18 cellular contexts compared by ENCODE assay signal in the genomic region with DNA sequence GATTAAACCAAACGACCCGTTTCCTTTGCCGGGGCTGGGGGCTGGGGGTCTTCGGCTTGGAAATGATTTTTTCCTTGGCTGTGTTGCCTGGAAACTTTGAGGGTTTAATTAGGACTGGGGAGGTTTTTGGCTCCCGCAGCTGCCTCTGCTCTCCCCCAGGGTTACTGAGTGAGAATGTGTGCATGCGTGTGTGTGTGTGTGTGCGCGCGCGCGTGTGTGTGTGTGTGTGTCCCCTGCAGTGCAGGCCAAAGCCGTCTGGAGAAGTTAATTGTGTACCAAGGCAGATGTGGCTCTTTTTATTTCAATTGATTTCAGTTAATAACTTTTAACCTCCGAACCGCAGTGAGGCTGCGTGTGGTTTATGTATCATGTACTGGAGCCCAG.
A peak's percentile ranks its signal among the peaks of the same experiment; 100 is the strongest.
DNase-seq lines count a peak whose midpoint lies in the region; ATAC-seq and TF ChIP-seq lines count a peak whose summit lies in the region.
"Had no signal": no experiment of that assay in that cellular context is flagged by ENCODE, and none has a peak within 500 bp of the region (broad histone marks: within the 10 kb centered on the region; RNA-seq: fewer than 3 reads in every experiment).

No MANE protein-coding gene starts in this region.

- H3K27ac ChIP-seq in endodermal cell (ENCODE audit: low read depth, low read length) = peak overlapping the region; percentile 91
- H3K27ac ChIP-seq: HL-60, suprapubic skin had no signal

- peak; percentile 62 for ATAC-seq in Right ventricle myocardium superior (ENCODE audit: poor library complexity)
- no peak for ATAC-seq in HG03097 (IDR thresholded peaks at IDR 0.05; ENCODE audit: low FRiP score, unreplicated experiment)
- no peak for ATAC-seq in HG03135 (IDR thresholded peaks at IDR 0.05; ENCODE audit: unreplicated experiment)

- intact Hi-C loops in Right ventricle myocardium superior (cut with DNase I) = loop anchor here (10.0 kb wide), 1 partner anchor 105 kb away; no protein-coding TSS in a partner anchor
- intact Hi-C loops in cardiac septum (cut with DNase I) = loop anchor here (5.0 kb wide), 1 partner anchor 97 kb away; no protein-coding TSS in a partner anchor

- H3K9me3 Mint-ChIP-seq in endodermal cell (no peaks in the 10 kb centered on the region), neural crest cell (no peaks in the 10 kb centered on the region)
- H3K9me3 Mint-ChIP-seq: activated B cell treated with CpG ODN at 0.5 μM for 24 hours; activated naive CD8-positive, alpha-beta T cell treated with anti-CD3 and anti-CD28 coated beads, Interleukin-2, amount 10 ng/mL, durations not matched to agents 7 days and 5 days; naive B cell had no signal

- no peaks in the 10 kb centered on the region for H3K9me3 ChIP-seq in endodermal cell (ENCODE audit: control insufficient read depth, low read length)
- H3K9me3 ChIP-seq: A549, suprapubic skin had no signal

- no peaks in the 10 kb centered on the region for H3K36me3 ChIP-seq in endodermal cell (ENCODE audit: control insufficient read depth, insufficient read depth, low read length)
- H3K36me3 ChIP-seq: suprapubic skin had no signal

- H3K27me3 Mint-ChIP-seq in endodermal cell (ENCODE audit: insufficient read depth) (no peaks in the 10 kb centered on the region), neural crest cell (ENCODE audit: low read depth) (peaks cover 5% of the 10 kb centered on the region)

- peak; percentile 49 for DNase-seq in Right ventricle myocardium superior
- no peak for DNase-seq in cardiac septum (ENCODE audit: low spot score)
- DNase-seq in endodermal cell = no peak
- DNase-seq in neural crest cell (ENCODE audit: low read depth, low spot score) = peak; percentile 6
- no peak for DNase-seq in LoVo (ENCODE audit: low spot score)
- DNase-seq in SW480 (ENCODE audit: low spot score) = no peak
- DNase-seq: activated B cell treated with CpG ODN at 0.5 μM for 24 hours, aorta, cortex of kidney had no signal

- WGBS in endodermal cell (ENCODE audit: insufficient coverage in 1 of 2, insufficient read length in 1 of 2), 2 experiments = 69 to 74% methylated on average over 7 to 15 of the region's 15 CpGs

- H3K36me3 Mint-ChIP-seq in endodermal cell (ENCODE audit: low read depth) (no peaks in the 10 kb centered on the region), neural crest cell (ENCODE audit: low read depth) (no peaks in the 10 kb centered on the region)
- H3K36me3 Mint-ChIP-seq: activated CD8-positive, alpha-beta memory T cell treated with anti-CD3 and anti-CD28 coated beads, Interleukin-2, amount 10 ng/mL, durations not matched to agents 7 days and 5 days; activated naive CD8-positive, alpha-beta T cell treated with anti-CD3 and anti-CD28 coated beads, Interleukin-2, amount 10 ng/mL, durations not matched to agents 7 days and 5 days; naive B cell had no signal

- H3K4me3 ChIP-seq in endodermal cell (ENCODE audit: low read length) = no peak overlapping the region
- H3K4me3 ChIP-seq: A549, smooth muscle cell, suprapubic skin had no signal

- H3K27ac Mint-ChIP-seq in endodermal cell (no peak overlapping the region), neural crest cell (ENCODE audit: unreplicated experiment) (no peak overlapping the region)
- H3K27ac Mint-ChIP-seq: activated B cell treated with CpG ODN at 0.5 μM for 24 hours; activated CD8-positive, alpha-beta memory T cell treated with anti-CD3 and anti-CD28 coated beads, Interleukin-2, amount 10 ng/mL, durations not matched to agents 7 days and 5 days; activated naive CD8-positive, alpha-beta T cell treated with anti-CD3 and anti-CD28 coated beads, Interleukin-2, amount 10 ng/mL, durations not matched to agents 7 days and 5 days had no signal

- H3K27me3 ChIP-seq in endodermal cell (ENCODE audit: control insufficient read depth, insufficient read depth, low read length, poor library complexity, severe bottlenecking) = no peaks in the 10 kb centered on the region
- H3K27me3 ChIP-seq: suprapubic skin had no signal

- H3K4me1 Mint-ChIP-seq in endodermal cell (peaks cover 10% of the 10 kb centered on the region), neural crest cell (no peaks in the 10 kb centered on the region)
- H3K4me1 Mint-ChIP-seq: activated B cell treated with CpG ODN at 0.5 μM for 24 hours; activated CD8-positive, alpha-beta memory T cell treated with anti-CD3 and anti-CD28 coated beads, Interleukin-2, amount 10 ng/mL, durations not matched to agents 7 days and 5 days; activated naive CD8-positive, alpha-beta T cell treated with anti-CD3 and anti-CD28 coated beads, Interleukin-2, amount 10 ng/mL, durations not matched to agents 7 days and 5 days; naive B cell had no signal

- no peak for TF ChIP-seq CTCF in endodermal cell (conservative IDR thresholded peaks at IDR 0.05)
- no peak for TF ChIP-seq CTCF in neural crest cell (conservative IDR thresholded peaks at IDR 0.05)

- no peaks in the 10 kb centered on the region for H3K4me1 ChIP-seq in endodermal cell (ENCODE audit: control insufficient read depth, insufficient read depth, low read length)

- H3K9ac ChIP-seq in endodermal cell (ENCODE audit: extremely low read depth, low read length, poor library complexity, severe bottlenecking) = no peak overlapping the region

- H3K4me3 Mint-ChIP-seq in endodermal cell (no peak overlapping the region), neural crest cell (no peak overlapping the region)
- H3K4me3 Mint-ChIP-seq: activated B cell treated with CpG ODN at 0.5 μM for 24 hours; activated CD8-positive, alpha-beta memory T cell treated with anti-CD3 and anti-CD28 coated beads, Interleukin-2, amount 10 ng/mL, durations not matched to agents 7 days and 5 days; activated naive CD8-positive, alpha-beta T cell treated with anti-CD3 and anti-CD28 coated beads, Interleukin-2, amount 10 ng/mL, durations not matched to agents 7 days and 5 days; naive B cell had no signal

Comparison
In these comparisons a context has a peak if more than half of its experiments do, and no peak if none do; other contexts are left out.
1. DNase-seq: peak in Right ventricle myocardium superior (single experiment) and neural crest cell (single experiment); none in cardiac septum (single experiment), endodermal cell (single experiment), LoVo (single experiment) and SW480 (single experiment).